In the genomic region with DNA sequence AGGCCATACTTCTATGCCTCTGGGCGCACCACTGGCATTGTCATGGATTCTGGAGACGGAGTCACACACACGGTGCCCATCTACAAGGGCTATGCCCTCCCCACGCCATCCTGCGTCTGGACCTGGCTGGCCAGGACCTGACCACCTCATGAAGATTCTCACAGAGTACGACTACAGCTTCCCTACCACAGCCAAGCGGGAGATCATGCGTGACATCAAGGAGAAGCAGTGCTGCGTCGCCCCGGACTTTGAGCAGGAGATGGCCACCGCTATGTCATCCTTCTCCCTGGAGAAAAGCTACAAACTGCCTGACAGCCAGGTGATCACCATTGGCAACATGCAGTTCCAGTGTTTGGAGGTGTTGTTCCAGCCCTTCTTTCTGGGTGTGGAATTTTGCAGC, we compare ENCODE assay signal across 32 cellular contexts. TPM values are rescaled to one million over a fixed set of nuclear protein-coding genes. Genes with fewer than 3 reads are reported as not detected.
"Had no signal": no experiment of that assay in that cellular context is flagged by ENCODE, and none has a peak within 500 bp of the region (broad histone marks: within the 10 kb centered on the region; RNA-seq: fewer than 3 reads in every experiment).

No MANE protein-coding gene starts in this region.

- H3K9me3 ChIP-seq: colonic mucosa, gastrocnemius medialis, lower lobe of right lung, neutrophil, pancreas, testis, tibial artery had no signal

- H3K27me3 Mint-ChIP-seq: dendritic cell treated with granulocyte-macrophage colony-stimulating factor and Interleukin-4, amounts not matched to agents 40 ng/mL and 50 ng/mL, for 4 days; naive thymus-derived CD8-positive, alpha-beta T cell; type B pancreatic cell had no signal

- H3K4me3 ChIP-seq: colonic mucosa, gastrocnemius medialis, left ventricle myocardium inferior, lower lobe of right lung, pancreas, smooth muscle cell, testis, tibial artery had no signal

- H3K27ac ChIP-seq: colonic mucosa, epithelial cell of prostate, gastrocnemius medialis, left ventricle myocardium inferior, lower lobe of right lung, neutrophil, pancreas, testis, tibial artery had no signal

- H3K27ac Mint-ChIP-seq: dendritic cell treated with granulocyte-macrophage colony-stimulating factor and Interleukin-4, amounts not matched to agents 40 ng/mL and 50 ng/mL, for 4 days; endodermal cell; nephron progenitor cell; type B pancreatic cell had no signal

- H3K4me3 Mint-ChIP-seq: dendritic cell treated with granulocyte-macrophage colony-stimulating factor and Interleukin-4, amounts not matched to agents 40 ng/mL and 50 ng/mL, for 4 days; endodermal cell; naive thymus-derived CD8-positive, alpha-beta T cell; nephron progenitor cell; type B pancreatic cell had no signal

- FAIRE-seq: pancreas had no signal

- H3K4me1 Mint-ChIP-seq: endodermal cell, nephron progenitor cell had no signal

- H3K4me1 ChIP-seq: colonic mucosa, lower lobe of right lung, pancreas, testis, tibial artery had no signal

- H3K27me3 ChIP-seq: colonic mucosa, gastrocnemius medialis, neutrophil, pancreas, testis, tibial artery had no signal

- H3K4me2 ChIP-seq: smooth muscle cell had no signal

- ATAC-seq: esophagus mucosa; gastrocnemius medialis; left colon; lower lobe of right lung; naive thymus-derived CD8-positive, alpha-beta T cell; pancreas; sciatic nerve had no signal

- DNase-seq: colonic mucosa; effector CD8-positive, alpha-beta T cell; endodermal cell; foreskin fibroblast; gastrocnemius medialis; head of caudate nucleus; left colon; left ventricle myocardium inferior; lower lobe of right lung; naive thymus-derived CD8-positive, alpha-beta T cell; nephron progenitor cell; pancreas; retina; stimulated activated CD4-positive, alpha-beta T cell treated with anti-CD3 and anti-CD28 coated beads, Interleukin-12 subunit alpha, Interleukin-12 subunit beta, amount 100 ng/mL, for 4 hours; stimulated activated CD4-positive, alpha-beta T cell treated with anti-CD3 and anti-CD28 coated beads, Interleukin-1b, Interleukin-23, amount 100 ng/mL, for 48 hours; stimulated activated CD4-positive, alpha-beta T cell treated with anti-CD3 and anti-CD28 coated beads, Interleukin-4, amount 100 ng/mL, for 1 hour; stimulated activated CD8-positive, alpha-beta memory T cell treated with anti-CD3 and anti-CD28 coated beads, Interleukin-4, amount 100 ng/mL, for 48 hours; stimulated activated naive CD4-positive, alpha-beta T cell; substantia nigra; testis; tibial artery had no signal

RNA-seq across cellular contexts. Expression of a gene that starts 23.8 kb away (rescaled TPM):
- total RNA-seq: myocyte; naive thymus-derived CD8-positive, alpha-beta T cell had no signal
- polyA plus RNA-seq: naive thymus-derived CD8-positive, alpha-beta T cell; smooth muscle cell had no signal

RNA-seq across cellular contexts. Expression of a gene that starts 42.3 kb away (rescaled TPM):
- total RNA-seq: chondrocyte, endodermal cell, glomerular endothelial cell, kidney epithelial cell, myocyte, smooth muscle cell had no signal
- polyA plus RNA-seq: naive thymus-derived CD8-positive, alpha-beta T cell; smooth muscle cell had no signal
